24 cellular contexts compared by ENCODE assay signal in genomic region chr7:149280151-149280550, GRCh38.
"Had no signal": no experiment of that assay in that cellular context is flagged by ENCODE, and none has a peak within 500 bp of the region (broad histone marks: within the 10 kb centered on the region; RNA-seq: fewer than 3 reads in every experiment).

No MANE protein-coding gene starts in this region.

- H3K27ac Mint-ChIP-seq: natural killer cell treated with Interleukin-12 subunit alpha and Interleukin-12 subunit beta and Interleukin-15 and Interleukin-18, amount 100 ng/mL, for 72 hours; nephron progenitor cell; stimulated activated effector memory CD8-positive, alpha-beta T cell treated with anti-CD3 and anti-CD28 coated beads, Interleukin-12 subunit alpha, Interleukin-12 subunit beta, amount 100 ng/mL, for 72 hours; stimulated activated naive CD8-positive, alpha-beta T cell treated with anti-CD3 and anti-CD28 coated beads, Interleukin-15, Interleukin-2, amounts not matched to agents 100 ng/mL and 50 ng/mL, for 24 hours had no signal

- ATAC-seq: naive thymus-derived CD8-positive, alpha-beta T cell; natural killer cell treated with Interleukin-12 subunit alpha and Interleukin-12 subunit beta and Interleukin-15 and Interleukin-18, amount 100 ng/mL, for 72 hours; psoas muscle; right cardiac atrium; right lobe of liver; stimulated activated effector memory CD8-positive, alpha-beta T cell treated with anti-CD3 and anti-CD28 coated beads, Interleukin-12 subunit alpha, Interleukin-12 subunit beta, amount 100 ng/mL, for 72 hours; stimulated activated naive B cell treated with anti-CD40 and anti-IgM and Interleukin-4, amounts not matched to agents 10 μg/mL and 1 μg/mL and 100 μg/mL, for 72 hours had no signal

- DNase-seq: naive thymus-derived CD8-positive, alpha-beta T cell; nephron progenitor cell; occipital lobe; ovary; psoas muscle; right cardiac atrium; right lobe of liver; sigmoid colon; small intestine; stimulated activated CD4-positive, alpha-beta T cell treated with anti-CD3 and anti-CD28 coated beads, Interleukin-15, amount 100 ng/mL, for 24 hours; stimulated activated CD4-positive, alpha-beta T cell treated with anti-CD3 and anti-CD28 coated beads, Interleukin-2, amount 100 ng/mL, for 24 hours; stimulated activated CD4-positive, alpha-beta T cell treated with anti-CD3 and anti-CD28 coated beads, Interleukin-2, amount 100 ng/mL, for 48 hours; stimulated activated CD4-positive, alpha-beta T cell treated with anti-CD3 and anti-CD28 coated beads, Interleukin-4, amount 100 ng/mL, for 24 hours; stimulated activated naive B cell treated with anti-CD40 and anti-IgM and Interleukin-4, amounts not matched to agents 10 μg/mL and 1 μg/mL and 100 μg/mL, for 72 hours; stimulated activated naive CD4-positive, alpha-beta T cell treated with Interleukin-2 at 50 U/mL for 16 hours; stomach; thyroid gland; trophoblast cell; upper lobe of left lung had no signal

- H3K4me1 Mint-ChIP-seq: nephron progenitor cell, neural crest cell had no signal

- H3K27me3 Mint-ChIP-seq: naive thymus-derived CD8-positive, alpha-beta T cell; natural killer cell treated with Interleukin-12 subunit alpha and Interleukin-12 subunit beta and Interleukin-15 and Interleukin-18, amount 100 ng/mL, for 72 hours; progenitor cell of endocrine pancreas; stimulated activated naive B cell treated with anti-CD40 and anti-IgM and Interleukin-4, amounts not matched to agents 10 μg/mL and 1 μg/mL and 100 μg/mL, for 72 hours; stimulated activated naive CD8-positive, alpha-beta T cell treated with anti-CD3 and anti-CD28 coated beads, Interleukin-15, Interleukin-2, amounts not matched to agents 100 ng/mL and 50 ng/mL, for 24 hours had no signal

- H3K4me3 Mint-ChIP-seq: naive thymus-derived CD8-positive, alpha-beta T cell; natural killer cell treated with Interleukin-12 subunit alpha and Interleukin-12 subunit beta and Interleukin-15 and Interleukin-18, amount 100 ng/mL, for 72 hours; nephron progenitor cell; neural crest cell; stimulated activated effector memory CD8-positive, alpha-beta T cell treated with anti-CD3 and anti-CD28 coated beads, Interleukin-12 subunit alpha, Interleukin-12 subunit beta, amount 100 ng/mL, for 72 hours; stimulated activated naive B cell treated with anti-CD40 and anti-IgM and Interleukin-4, amounts not matched to agents 10 μg/mL and 1 μg/mL and 100 μg/mL, for 72 hours; stimulated activated naive CD8-positive, alpha-beta T cell treated with anti-CD3 and anti-CD28 coated beads, Interleukin-15, Interleukin-2, amounts not matched to agents 100 ng/mL and 50 ng/mL, for 24 hours had no signal

- H3K9me3 Mint-ChIP-seq: naive thymus-derived CD8-positive, alpha-beta T cell; natural killer cell treated with Interleukin-12 subunit alpha and Interleukin-12 subunit beta and Interleukin-15 and Interleukin-18, amount 100 ng/mL, for 72 hours; neural crest cell; stimulated activated effector memory CD8-positive, alpha-beta T cell treated with anti-CD3 and anti-CD28 coated beads, Interleukin-12 subunit alpha, Interleukin-12 subunit beta, amount 100 ng/mL, for 72 hours; stimulated activated naive B cell treated with anti-CD40 and anti-IgM and Interleukin-4, amounts not matched to agents 10 μg/mL and 1 μg/mL and 100 μg/mL, for 72 hours; stimulated activated naive CD8-positive, alpha-beta T cell treated with anti-CD3 and anti-CD28 coated beads, Interleukin-15, Interleukin-2, amounts not matched to agents 100 ng/mL and 50 ng/mL, for 24 hours had no signal
